ENCODE assay signal across 27 cellular contexts in the genomic region with DNA sequence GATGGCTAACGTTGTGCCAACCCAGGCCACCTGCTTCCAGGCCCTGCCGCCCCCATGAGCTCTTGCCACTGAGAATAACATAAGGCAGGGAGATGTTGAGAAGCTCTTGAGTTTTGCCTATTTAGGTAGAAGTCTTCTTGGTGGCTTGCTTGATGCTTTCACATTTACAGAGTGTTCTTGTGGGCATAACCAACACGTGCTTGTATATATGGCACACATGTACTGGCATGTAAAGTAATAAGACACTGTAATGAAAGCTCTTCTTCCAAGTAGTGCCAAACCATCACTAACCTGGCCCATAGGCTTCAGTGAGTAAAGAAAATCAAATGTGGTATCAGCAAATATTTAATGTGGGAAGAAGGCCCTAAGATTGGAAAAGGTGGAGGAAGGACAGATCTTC.
"Had no signal": no experiment of that assay in that cellular context is flagged by ENCODE, and none has a peak within 500 bp of the region (broad histone marks: within the 10 kb centered on the region; RNA-seq: fewer than 3 reads in every experiment).

No MANE protein-coding gene starts in this region.

- ATAC-seq: activated CD4-positive, CD25-positive, alpha-beta regulatory T cell treated with anti-CD3 and anti-CD28 coated beads, Interleukin-2, amount 50 U/mL, for 24 hours; activated CD8-positive, alpha-beta memory T cell treated with anti-CD3 and anti-CD28 coated beads, Interleukin-2, amount 10 ng/mL, durations not matched to agents 7 days and 5 days; Panc1; SK-N-SH treated with all-trans-retinoic acid at 6 μM for 48 hours had no signal

- H3K9me3 ChIP-seq: breast epithelium, SJCRH30 had no signal

- H3K4me3 Mint-ChIP-seq: activated CD8-positive, alpha-beta memory T cell treated with anti-CD3 and anti-CD28 coated beads, Interleukin-2, amount 10 ng/mL, durations not matched to agents 7 days and 5 days; activated naive CD4-positive, alpha-beta T cell treated with anti-CD3 and anti-CD28 coated beads, Interleukin-2, amount 50 U/mL, for 24 hours; T-helper 1 cell treated with Interleukin-12 subunit alpha and Interleukin-12 subunit beta and Interleukin-4 antibody, amounts not matched to agents 30 μg/mL and 1 μg/mL, for 36 hours had no signal

- H3K27me3 Mint-ChIP-seq: activated CD8-positive, alpha-beta memory T cell treated with anti-CD3 and anti-CD28 coated beads, Interleukin-2, amount 10 ng/mL, durations not matched to agents 7 days and 5 days had no signal

- H3K4me3 ChIP-seq: breast epithelium, SJCRH30 had no signal

- H3K4me1 ChIP-seq: breast epithelium, SJCRH30 had no signal

- H3K27ac ChIP-seq: breast epithelium, SJCRH30 had no signal

- H3K9me3 Mint-ChIP-seq: activated naive CD4-positive, alpha-beta T cell treated with anti-CD3 and anti-CD28 coated beads, Interleukin-2, amount 50 U/mL, for 24 hours had no signal

- H3K36me3 ChIP-seq: breast epithelium, SJCRH30 had no signal

- H3K27ac Mint-ChIP-seq: activated CD8-positive, alpha-beta memory T cell treated with anti-CD3 and anti-CD28 coated beads, Interleukin-2, amount 10 ng/mL, durations not matched to agents 7 days and 5 days; T-helper 1 cell treated with Interleukin-12 subunit alpha and Interleukin-12 subunit beta and Interleukin-4 antibody, amounts not matched to agents 30 μg/mL and 1 μg/mL, for 36 hours had no signal

- H3K36me3 Mint-ChIP-seq: activated naive CD4-positive, alpha-beta T cell treated with anti-CD3 and anti-CD28 coated beads, Interleukin-2, amount 50 U/mL, for 24 hours had no signal

- H3K27me3 ChIP-seq: breast epithelium, SJCRH30 had no signal

- DNase-seq: activated CD4-positive, alpha-beta T cell treated with anti-CD3 and anti-CD28 coated beads for 48 hours; activated CD4-positive, alpha-beta T cell treated with anti-CD3 and anti-CD28 coated beads, Interleukin-2, amount 50 U/mL, for 48 hours; activated CD8-positive, alpha-beta memory T cell treated with anti-CD3 and anti-CD28 coated beads, Interleukin-2, amount 10 ng/mL, durations not matched to agents 7 days and 5 days; activated effector memory CD4-positive, alpha-beta T cell treated with Interleukin-2 at 50 U/mL for 16 hours; activated naive CD4-positive, alpha-beta T cell; aorta; central memory CD4-positive, alpha-beta T cell; Karpas-422; NCI-H1092; NCI-H1417; NCI-H1930; NCI-H2171 treated with DMSO at 0.1 percent for 48 hours; NCI-H226; NCI-H526 treated with DMSO at 0.1 percent for 48 hours; NCI-H82; NK-92 treated with Interleukin-12 subunit alpha and Interleukin-12 subunit beta, amount 100 ng/mL, for 24 hours; OCI-M1; Right ventricle myocardium superior; RPMI8226; SJCRH30; SW 1271 had no signal
